In genomic region chr18:70195014-70195614, GRCh38 we compare ENCODE assay signal across 11 cellular contexts. TPM values are rescaled to one million over a fixed set of nuclear protein-coding genes. Genes with fewer than 3 reads are reported as not detected.
DNase-seq lines count a peak whose midpoint lies in the region; ATAC-seq, FAIRE-seq and TF ChIP-seq lines count a peak whose summit lies in the region.
"Had no signal": no experiment of that assay in that cellular context is flagged by ENCODE, and none has a peak within 500 bp of the region (broad histone marks: within the 10 kb centered on the region; RNA-seq: fewer than 3 reads in every experiment).

No MANE protein-coding gene starts in this region.

- no peak for TF ChIP-seq CTCF in pancreas (IDR thresholded peaks at IDR 0.05)

- peak; percentile 43 for ATAC-seq in GM18505 (IDR thresholded peaks at IDR 0.05; ENCODE audit: unreplicated experiment)
- ATAC-seq in GM19468 (IDR thresholded peaks at IDR 0.05; ENCODE audit: extremely low read depth, unreplicated experiment) = peak; percentile 7
- ATAC-seq in HG03064 (IDR thresholded peaks at IDR 0.05; ENCODE audit: low read depth, unreplicated experiment) = peak; percentile 27
- peak; percentile 49 for ATAC-seq in activated T-helper 17 cell treated with anti-CD3 and anti-CD28 coated beads, Interleukin-2, amount 50 U/mL, for 72 hours (replicated peaks)
- ATAC-seq in sciatic nerve = no peak
- ATAC-seq in pancreas = no peak
- ATAC-seq in effector memory CD8-positive, alpha-beta T cell (replicated peaks) = no peak
- ATAC-seq in left lobe of liver = no peak

- H3K36me3 ChIP-seq in pancreas = peaks cover 0 to 34% (median 0%) of the 10 kb centered on the region in 3 donors

- H3K9me3 ChIP-seq in pancreas = no peaks in the 10 kb centered on the region
- H3K9me3 ChIP-seq: body of pancreas, thoracic aorta had no signal

- peaks cover 97% of the 10 kb centered on the region for H3K36me3 Mint-ChIP-seq in activated T-helper 17 cell treated with anti-CD3 and anti-CD28 coated beads, Interleukin-2, amount 50 U/mL, for 72 hours (ENCODE audit: low read depth)
- H3K36me3 Mint-ChIP-seq in effector memory CD8-positive, alpha-beta T cell (ENCODE audit: insufficient read depth) = peaks cover 70% of the 10 kb centered on the region

- H3K4me1 Mint-ChIP-seq in activated T-helper 17 cell treated with anti-CD3 and anti-CD28 coated beads, Interleukin-2, amount 50 U/mL, for 72 hours = peaks cover 25% of the 10 kb centered on the region
- no peaks in the 10 kb centered on the region for H3K4me1 Mint-ChIP-seq in effector memory CD8-positive, alpha-beta T cell (ENCODE audit: low read depth in 2 of 2)

- no peaks in the 10 kb centered on the region for H3K4me1 ChIP-seq in pancreas
- H3K4me1 ChIP-seq: body of pancreas had no signal

- H3K9me3 Mint-ChIP-seq in activated T-helper 17 cell treated with anti-CD3 and anti-CD28 coated beads, Interleukin-2, amount 50 U/mL, for 72 hours = no peaks in the 10 kb centered on the region
- no peaks in the 10 kb centered on the region for H3K9me3 Mint-ChIP-seq in effector memory CD8-positive, alpha-beta T cell

- WGBS in pancreas, 2 donors = 66 to 67% methylated on average over 3 of the region's 3 CpGs

- no peaks in the 10 kb centered on the region for H3K27me3 ChIP-seq in pancreas
- H3K27me3 ChIP-seq: body of pancreas had no signal

- peak overlapping the region; percentile 82 for H3K27ac Mint-ChIP-seq in activated T-helper 17 cell treated with anti-CD3 and anti-CD28 coated beads, Interleukin-2, amount 50 U/mL, for 72 hours
- H3K27ac Mint-ChIP-seq in effector memory CD8-positive, alpha-beta T cell = no peak overlapping the region

- intact Hi-C loops in sciatic nerve (cut with DNase I) = loop anchor here (5.0 kb wide), 1 partner anchor 237 kb away; no protein-coding TSS in a partner anchor
- intact Hi-C loops in pancreas (cut with DNase I) = loop anchor here in 2 of 3 donors (5.0 kb wide), 2 partner anchors 232 to 237 kb away; no protein-coding TSS in a partner anchor

- no peaks in the 10 kb centered on the region for H3K27me3 Mint-ChIP-seq in activated T-helper 17 cell treated with anti-CD3 and anti-CD28 coated beads, Interleukin-2, amount 50 U/mL, for 72 hours
- H3K27me3 Mint-ChIP-seq in effector memory CD8-positive, alpha-beta T cell = no peaks in the 10 kb centered on the region

- no peak for DNase-seq in sciatic nerve (ENCODE audit: low spot score)
- DNase-seq in pancreas = no peak
- DNase-seq in effector memory CD8-positive, alpha-beta T cell = no peak
- DNase-seq in left lobe of liver (ENCODE audit: low spot score) = no peak
- DNase-seq: activated CD4-positive, alpha-beta T cell treated with anti-CD3 and anti-CD28 coated beads, Interleukin-2, amount 50 U/mL, for 48 hours had no signal

- peak overlapping the region; percentile 60 for H3K4me3 Mint-ChIP-seq in activated T-helper 17 cell treated with anti-CD3 and anti-CD28 coated beads, Interleukin-2, amount 50 U/mL, for 72 hours
- no peak overlapping the region for H3K4me3 Mint-ChIP-seq in effector memory CD8-positive, alpha-beta T cell

- FAIRE-seq in pancreas (lab: Jason Lieb, UNC) = no peak

- H3K4me3 ChIP-seq in pancreas = no peak overlapping the region
- H3K4me3 ChIP-seq: body of pancreas, thoracic aorta had no signal

- no peak for TF ChIP-seq POLR2A in GM18505 (IDR thresholded peaks at IDR 0.05; ENCODE audit: borderline replicate concordance, extremely low read depth, insufficient read depth, insufficient read length)

- no peak overlapping the region for H3K27ac ChIP-seq in pancreas
- H3K27ac ChIP-seq: body of pancreas, thoracic aorta had no signal

RNA-seq across cellular contexts. Expression of gene RTTN, which starts 10.4 kb away (rescaled TPM):
- 10 to 100 TPM; 36.4 to 45.6 TPM for total RNA-seq in activated T-helper 17 cell treated with anti-CD3 and anti-CD28 coated beads, Interleukin-2, amount 50 U/mL, for 72 hours
- 25.3 TPM for total RNA-seq in sciatic nerve
- 1 to 10 TPM; 3.2 to 7.2 (median 4.5) TPM for total RNA-seq in pancreas
- 1 to 10 TPM; 2.5 to 5.9 TPM for polyA plus RNA-seq in pancreas
- 6.6 TPM for total RNA-seq in left lobe of liver

Comparison
In these comparisons a context has a peak if more than half of its experiments do, and no peak if none do; other contexts are left out.
1. ATAC-seq: peak in GM18505 (single experiment), GM19468 (single experiment), HG03064 (single experiment) and activated T-helper 17 cell treated with anti-CD3 and anti-CD28 coated beads, Interleukin-2, amount 50 U/mL, for 72 hours (single experiment); none in sciatic nerve (single experiment), pancreas (0 of 4), effector memory CD8-positive, alpha-beta T cell (single experiment) and left lobe of liver (single experiment).